In the genomic region with DNA sequence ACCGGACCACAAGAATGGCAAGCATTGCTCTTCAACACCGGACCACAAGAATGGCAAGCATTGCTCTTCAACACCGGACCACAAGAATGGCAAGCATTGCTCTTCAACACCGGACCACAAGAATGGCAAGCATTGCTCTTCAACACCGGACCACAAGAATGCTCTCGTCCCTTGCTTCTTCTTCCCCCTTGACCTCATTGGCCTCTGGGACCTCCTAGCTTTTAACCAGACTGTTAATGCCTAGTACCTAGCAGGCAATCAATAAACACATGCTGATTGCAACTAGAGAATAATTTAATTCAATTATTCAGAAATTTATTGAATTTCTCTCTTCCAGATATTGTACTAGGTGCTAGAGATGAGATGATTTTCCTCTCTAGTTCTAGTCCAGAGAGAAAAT, we compare ENCODE assay signal across 12 cellular contexts. TPM values are rescaled to one million over a fixed set of nuclear protein-coding genes. Genes with fewer than 3 reads are reported as not detected.
DNase-seq lines count a peak whose midpoint lies in the region; FAIRE-seq and TF ChIP-seq lines count a peak whose summit lies in the region.
"Not testable (repeated sequence)": the region's sequence is repeated elsewhere in the genome, so short reads cannot be mapped to it uniquely, and the experiment has no call there.
"Had no signal": no experiment of that assay in that cellular context is flagged by ENCODE, and none has a peak within 500 bp of the region (broad histone marks: within the 10 kb centered on the region; RNA-seq: fewer than 3 reads in every experiment).

No MANE protein-coding gene starts in this region.

- peak; percentile 67 for FAIRE-seq in RCC 7860 (lab: Jason Lieb, UNC)
- not testable (repeated sequence) for FAIRE-seq in astrocyte (lab: Jason Lieb, UNC); urothelium cell line (lab: Jason Lieb, UNC)

- H3K9me3 Mint-ChIP-seq in astrocyte (ENCODE audit: unreplicated experiment) = peaks cover 10% of the 10 kb centered on the region

- DNase-seq in EH (ENCODE audit: low read depth) (peak; percentile 8), HT1080 (ENCODE audit: low read depth) (peak; percentile 23), RCC 7860 (ENCODE audit: low spot score) (peak; percentile 65), astrocyte (ENCODE audit: low read depth) (peak; percentile 40), brain microvascular endothelial cell (peak; percentile 2), myocyte (ENCODE audit: low read depth) (peak; percentile 78), urothelium cell line (ENCODE audit: low spot score) (peak; percentile 36)

- H4K20me1 ChIP-seq in astrocyte (ENCODE audit: insufficient read depth, low read length) = not testable (repeated sequence)

- H3K27me3 Mint-ChIP-seq in astrocyte (ENCODE audit: low read depth, unreplicated experiment) = peaks cover 22% of the 10 kb centered on the region

- H2AFZ ChIP-seq in astrocyte (ENCODE audit: low read depth, low read length) = not testable (repeated sequence)

- H3K36me3 ChIP-seq in astrocyte (ENCODE audit: insufficient read depth, low read length); brain microvascular endothelial cell (replicated peaks): not testable (repeated sequence)

- TF ChIP-seq CTCF in astrocyte (IDR thresholded peaks at IDR 0.05; ENCODE audit: insufficient read depth, low read depth, low read length); brain microvascular endothelial cell (IDR thresholded peaks at IDR 0.05; ENCODE audit: low read depth, low read length, missing control alignments): not testable (repeated sequence)

- H3K27me3 ChIP-seq in astrocyte (ENCODE audit: insufficient read depth, low read length); brain microvascular endothelial cell (replicated peaks): not testable (repeated sequence)

- H3K4me2 ChIP-seq in astrocyte (ENCODE audit: low read length) = not testable (repeated sequence)

- not testable (repeated sequence) for H3K4me3 Mint-ChIP-seq in astrocyte (ENCODE audit: unreplicated experiment)

- H3K27ac ChIP-seq in astrocyte (ENCODE audit: low read depth, low read length) = peak overlapping the region; percentile 51
- H3K27ac ChIP-seq in brain microvascular endothelial cell = not testable (repeated sequence)

- H3K9me3 ChIP-seq in astrocyte (ENCODE audit: insufficient read depth, low read depth, low read length) = not testable (repeated sequence)

- in situ Hi-C loops in brain microvascular endothelial cell (cut with HindIII; ENCODE audit: low pct_ligation_motif_present, low sequenced_read_pairs) = not testable (repeated sequence)

- not testable (repeated sequence) for H3K27ac Mint-ChIP-seq in astrocyte (ENCODE audit: unreplicated experiment)

- not testable (repeated sequence) for H3K79me2 ChIP-seq in astrocyte (ENCODE audit: insufficient read depth, low read length)

- not testable (repeated sequence) for H3K9ac ChIP-seq in astrocyte (ENCODE audit: low read length)

- not testable (repeated sequence) for H3K4me1 ChIP-seq in astrocyte (ENCODE audit: insufficient read depth, low read length)

- H3K4me3 ChIP-seq in astrocyte (ENCODE audit: insufficient read depth, low read depth, low read length); brain microvascular endothelial cell (ENCODE audit: low read depth, low read length): not testable (repeated sequence)

- not testable (repeated sequence) for H3K36me3 Mint-ChIP-seq in astrocyte (ENCODE audit: low read depth, unreplicated experiment)

- not testable (repeated sequence) for H3K4me1 Mint-ChIP-seq in astrocyte (ENCODE audit: low read depth, unreplicated experiment)

RNA-seq across cellular contexts. Expression of a gene that starts 28.0 kb away (rescaled TPM):
- 46.5 and 65.7 TPM in 2 replicates for total RNA-seq in HT1080 (2014; rRNA removed; shearing (Covaris generic))
- polyA plus RNA-seq in HT1080 (2015; cell fraction: cytosol; rRNA removed) = 44.2 and 56.0 TPM in 2 replicates
- polyA plus RNA-seq in HT1080 (2015; cell fraction: nucleus; rRNA removed) = 104 and 114 TPM in 2 replicates
- 98.2 and 108 TPM in 2 replicates for total RNA-seq in astrocyte
- 41.5 and 49.2 TPM in 2 replicates for total RNA-seq in myocyte
- 425 TPM for polyA plus RNA-seq in myocyte (2012)
- total RNA-seq: CD4-positive, alpha-beta memory T cell; CD4-positive, CD25-positive, alpha-beta regulatory T cell; CD8-positive, alpha-beta memory T cell; GM12878 had no signal
- polyA plus RNA-seq: CD14-positive monocyte; CD4-positive, alpha-beta memory T cell; CD8-positive, alpha-beta memory T cell; GM12878 had no signal

Comparison
In these comparisons a context has a peak if more than half of its experiments do, and no peak if none do; other contexts are left out.
1. DNase-seq: peak in every context shown above with its lines; median percentile 78 in myocyte; 65 in RCC 7860; 40 in astrocyte; 36 in urothelium cell line; 23 in HT1080; 8 in EH; 2 in brain microvascular endothelial cell.